2 cellular contexts compared by ENCODE assay signal in genomic region chr10:86346169-86346793, GRCh38.
TF ChIP-seq lines count a peak whose summit lies in the region.

No MANE protein-coding gene starts in this region.

TF ChIP-seq in IMR-90, 13 proteins besides CTCF, POLR2A, EP300 and RAD21:
- TF ChIP-seq CHD1 (IDR thresholded peaks at IDR 0.05; ENCODE audit: low read depth, low read length) (no peak), USF2 (IDR thresholded peaks at IDR 0.05; ENCODE audit: low read depth, low read length) (no peak), ELK1 (IDR thresholded peaks at IDR 0.05; ENCODE audit: borderline replicate concordance, low read depth, low read length) (no peak), MAZ (IDR thresholded peaks at IDR 0.05; ENCODE audit: borderline replicate concordance, low read depth, low read length) (no peak), CEBPB (IDR thresholded peaks at IDR 0.05; ENCODE audit: low read depth, low read length) (no peak), FOS (IDR thresholded peaks at IDR 0.05; ENCODE audit: low read depth, low read length) (no peak), RCOR1 (IDR thresholded peaks at IDR 0.05; ENCODE audit: insufficient replicate concordance, low read length) (no peak), RFX5 (IDR thresholded peaks at IDR 0.05; ENCODE audit: low read depth, low read length) (no peak), MXI1 (IDR thresholded peaks at IDR 0.05; ENCODE audit: borderline replicate concordance, low read depth, low read length) (no peak), NFE2L2 (IDR thresholded peaks at IDR 0.05; ENCODE audit: low read depth, low read length) (no peak), SMC3 (IDR thresholded peaks at IDR 0.05; ENCODE audit: low read depth, low read length) (no peak), MAFK (IDR thresholded peaks at IDR 0.05; ENCODE audit: low read depth, low read length) (no peak), BHLHE40 (IDR thresholded peaks at IDR 0.05; ENCODE audit: low read depth, low read length) (no peak)

TF ChIP-seq in H1, 55 proteins besides CTCF, POLR2A, EP300 and RAD21:
- no peak for TF ChIP-seq RFX5 (IDR thresholded peaks at IDR 0.05; ENCODE audit: borderline replicate concordance, low read depth, low read length)
- TF ChIP-seq SP4 (IDR thresholded peaks at IDR 0.05; ENCODE audit: low read length), result no peak
